27 cellular contexts compared by ENCODE assay signal in genomic region chr10:63718453-63718852, GRCh38.
A peak's percentile ranks its signal among the peaks of the same experiment; 100 is the strongest.
DNase-seq lines count a peak whose midpoint lies in the region; ATAC-seq and TF ChIP-seq lines count a peak whose summit lies in the region.
"Had no signal": no experiment of that assay in that cellular context is flagged by ENCODE, and none has a peak within 500 bp of the region (broad histone marks: within the 10 kb centered on the region; RNA-seq: fewer than 3 reads in every experiment).

No MANE protein-coding gene starts in this region.

- intact Hi-C loops in psoas muscle (cut with DNase I) = loop anchor here (5.0 to 10.0 kb wide), 4 partner anchors 194 to 551 kb away; partner anchors contain the start of genes REEP3 (in 2 of the 2) and JMJD1C (in 1 of the 2)

- DNase-seq in DMS79 (lab: John Stamatoyannopoulos, UW) = peak; percentile 21
- DNase-seq in NCI-H1694 (lab: John Stamatoyannopoulos, UW) = peak; percentile 63
- DNase-seq in glutamatergic neuron = no peak
- no peak for DNase-seq in psoas muscle
- no peak for DNase-seq in NCI-H187 (lab: John Stamatoyannopoulos, UW)
- DNase-seq: activated naive CD4-positive, alpha-beta T cell treated with anti-CD3 and anti-CD28 coated beads, Interleukin-2, amount 10 ng/mL, durations not matched to agents 7 days and 5 days; activated T-cell treated with anti-CD3 and anti-CD28 coated beads, Interleukin-2, amount 50 U/mL, for 48 hours; amygdala; CD8-positive, alpha-beta memory T cell; head of caudate nucleus; Kasumi-1; left colon; midbrain; NCI-H1092; NCI-H2081; NCI-H748 treated with DMSO at 0.1 percent for 48 hours; Right ventricle myocardium superior; SW 1271 had no signal

- TF ChIP-seq CTCF in glutamatergic neuron (IDR thresholded peaks at IDR 0.05; ENCODE audit: partially characterized antibody, unreplicated experiment) = no peak
- no peak for TF ChIP-seq CTCF in psoas muscle (IDR thresholded peaks at IDR 0.05)

- no peaks in the 10 kb centered on the region for H3K36me3 ChIP-seq in psoas muscle (ENCODE audit: insufficient read depth in 1 of 2, low read depth in 1 of 2)
- H3K36me3 ChIP-seq: cardiac muscle cell, prostate gland, suprapubic skin, vagina had no signal

- peak overlapping the region; percentile 53 for H3K27ac Mint-ChIP-seq in glutamatergic neuron (ENCODE audit: unreplicated experiment)
- H3K27ac Mint-ChIP-seq: activated naive CD4-positive, alpha-beta T cell treated with anti-CD3 and anti-CD28 coated beads, Interleukin-2, amount 10 ng/mL, durations not matched to agents 7 days and 5 days; dendritic cell treated with granulocyte-macrophage colony-stimulating factor and Interleukin-4, amounts not matched to agents 40 ng/mL and 50 ng/mL, for 4 days; stimulated activated memory B cell treated with anti-CD40 and anti-IgM and Interleukin-4, amounts not matched to agents 10 μg/mL and 1 μg/mL and 100 μg/mL, for 72 hours had no signal

- no peaks in the 10 kb centered on the region for H3K9me3 ChIP-seq in psoas muscle
- H3K9me3 ChIP-seq: prostate gland, suprapubic skin, vagina had no signal

- peak overlapping the region; percentile 23 for H3K4me3 Mint-ChIP-seq in glutamatergic neuron (ENCODE audit: unreplicated experiment)
- H3K4me3 Mint-ChIP-seq: activated naive CD4-positive, alpha-beta T cell treated with anti-CD3 and anti-CD28 coated beads, Interleukin-2, amount 10 ng/mL, durations not matched to agents 7 days and 5 days; CD8-positive, alpha-beta memory T cell; dendritic cell treated with granulocyte-macrophage colony-stimulating factor and Interleukin-4, amounts not matched to agents 40 ng/mL and 50 ng/mL, for 4 days; stimulated activated memory B cell treated with anti-CD40 and anti-IgM and Interleukin-4, amounts not matched to agents 10 μg/mL and 1 μg/mL and 100 μg/mL, for 72 hours had no signal

- 37 to 48% (median 46%) methylated on average over 8 of the region's 8 CpGs for WGBS in psoas muscle, 3 donors

- no peaks in the 10 kb centered on the region for H3K36me3 Mint-ChIP-seq in glutamatergic neuron (ENCODE audit: unreplicated experiment)
- H3K36me3 Mint-ChIP-seq: activated naive CD4-positive, alpha-beta T cell treated with anti-CD3 and anti-CD28 coated beads, Interleukin-2, amount 10 ng/mL, durations not matched to agents 7 days and 5 days; CD8-positive, alpha-beta memory T cell; stimulated activated memory B cell treated with anti-CD40 and anti-IgM and Interleukin-4, amounts not matched to agents 10 μg/mL and 1 μg/mL and 100 μg/mL, for 72 hours had no signal

- peaks cover 7% of the 10 kb centered on the region for H3K27me3 Mint-ChIP-seq in glutamatergic neuron (ENCODE audit: unreplicated experiment)

- H3K27ac ChIP-seq in psoas muscle = no peak overlapping the region
- H3K27ac ChIP-seq: cardiac muscle cell, prostate gland, suprapubic skin, vagina had no signal

- peaks cover 12% of the 10 kb centered on the region for H3K9me3 Mint-ChIP-seq in glutamatergic neuron (ENCODE audit: unreplicated experiment)
- H3K9me3 Mint-ChIP-seq: activated naive CD4-positive, alpha-beta T cell treated with anti-CD3 and anti-CD28 coated beads, Interleukin-2, amount 10 ng/mL, durations not matched to agents 7 days and 5 days; CD8-positive, alpha-beta memory T cell; dendritic cell treated with granulocyte-macrophage colony-stimulating factor and Interleukin-4, amounts not matched to agents 40 ng/mL and 50 ng/mL, for 4 days; stimulated activated memory B cell treated with anti-CD40 and anti-IgM and Interleukin-4, amounts not matched to agents 10 μg/mL and 1 μg/mL and 100 μg/mL, for 72 hours had no signal

- H3K4me1 Mint-ChIP-seq in glutamatergic neuron (ENCODE audit: low read depth, unreplicated experiment) = peaks cover 58% of the 10 kb centered on the region

- peak in 3 of 4 donors; percentile 39 to 77 (median 53) for ATAC-seq in psoas muscle
- no peak for ATAC-seq in HG02885 (IDR thresholded peaks at IDR 0.05; ENCODE audit: poor library complexity, unreplicated experiment)
- no peak for ATAC-seq in HG03108 (IDR thresholded peaks at IDR 0.05; ENCODE audit: unreplicated experiment)
- ATAC-seq: GM12878; stimulated activated memory B cell treated with anti-CD40 and anti-IgM and Interleukin-4, amounts not matched to agents 10 μg/mL and 1 μg/mL and 100 μg/mL, for 72 hours had no signal

- peaks cover 12% of the 10 kb centered on the region for H3K4me1 ChIP-seq in psoas muscle

- H3K27me3 ChIP-seq in psoas muscle (ENCODE audit: insufficient read depth in 3 of 3, low read length in 2 of 3) = no peaks in the 10 kb centered on the region
- H3K27me3 ChIP-seq: cardiac muscle cell, suprapubic skin, vagina had no signal

- H3K4me3 ChIP-seq in psoas muscle = no peak overlapping the region
- H3K4me3 ChIP-seq: cardiac muscle cell, GM12878, prostate gland, suprapubic skin, vagina had no signal

Comparison
In these comparisons a context has a peak if more than half of its experiments do, and no peak if none do; other contexts are left out.
1. DNase-seq: peak in DMS79 (single experiment) and NCI-H1694 (single experiment); none in glutamatergic neuron (single experiment), psoas muscle (0 of 2) and NCI-H187 (0 of 2).
2. ATAC-seq: peak in psoas muscle (3 of 4); none in HG02885 (single experiment) and HG03108 (single experiment).